9 cellular contexts compared by ENCODE assay signal in the genomic region with DNA sequence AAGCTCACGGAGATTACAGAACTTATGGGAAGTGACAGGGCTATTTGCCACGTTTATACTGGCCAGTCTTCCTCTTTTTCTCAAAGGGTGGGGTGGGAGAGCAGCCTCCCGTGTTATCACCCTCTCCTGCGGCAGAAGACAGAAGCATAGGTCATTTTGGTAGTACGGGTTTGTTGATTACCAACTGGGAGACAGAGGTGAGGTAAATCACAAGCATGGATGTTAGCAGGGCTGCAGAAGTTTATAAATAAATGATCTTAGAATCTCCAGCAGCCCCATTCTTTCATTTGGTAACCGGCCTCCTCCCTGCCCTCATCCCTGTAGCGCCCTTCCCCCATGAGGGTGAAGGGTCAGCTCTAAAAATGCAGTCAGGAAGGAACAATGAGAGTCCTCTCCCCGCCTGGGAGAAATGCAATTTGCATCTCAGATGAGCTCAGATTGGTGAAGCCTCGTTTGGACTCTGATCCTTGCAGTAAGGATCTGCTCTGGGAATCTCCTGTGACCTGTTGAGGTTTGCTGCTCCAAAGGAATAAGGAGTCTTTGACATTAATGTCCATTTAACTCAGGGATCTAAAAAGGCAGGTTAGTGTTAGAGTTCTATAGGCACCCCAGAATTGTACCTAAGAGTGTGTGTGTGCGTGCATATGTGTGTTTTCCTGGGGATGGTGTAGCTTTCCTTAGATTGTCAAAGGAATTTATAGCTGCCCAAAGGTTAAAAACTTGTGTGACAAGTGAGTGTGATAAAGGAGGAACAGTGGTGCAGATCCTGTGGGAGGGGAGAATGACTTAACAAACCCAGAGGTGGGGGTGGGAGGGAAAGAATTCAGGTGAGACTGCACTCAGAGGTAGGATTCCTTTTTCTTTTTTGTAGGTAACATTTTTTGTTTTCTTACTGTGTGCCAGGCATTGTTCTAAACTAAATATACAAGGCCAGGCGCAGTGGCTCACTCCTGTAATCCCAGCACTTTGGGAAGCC. TPM values are rescaled to one million over a fixed set of nuclear protein-coding genes. Genes with fewer than 3 reads are reported as not detected.
DNase-seq lines count a peak whose midpoint lies in the region; ATAC-seq and TF ChIP-seq lines count a peak whose summit lies in the region.
"Had no signal": no experiment of that assay in that cellular context is flagged by ENCODE, and none has a peak within 500 bp of the region (broad histone marks: within the 10 kb centered on the region; RNA-seq: fewer than 3 reads in every experiment).

No MANE protein-coding gene starts in this region.

- H3K27ac ChIP-seq in ectodermal cell (ENCODE audit: insufficient read depth, low read depth, low read length, poor library complexity, severe bottlenecking): peak overlapping the region; percentile 83

- H3K9me3 Mint-ChIP-seq in type B pancreatic cell: peaks cover 4% of the 10 kb centered on the region

- no peaks in the 10 kb centered on the region for H3K9me3 ChIP-seq in ectodermal cell (ENCODE audit: control insufficient read depth, low read length)
- no peaks in the 10 kb centered on the region for H3K9me3 ChIP-seq in T-helper 17 cell (ENCODE audit: control insufficient read depth, low read length, poor library complexity, severe bottlenecking)

- DNase-seq in NCI-H146 (lab: John Stamatoyannopoulos, UW) (peak; percentile 63), NCI-H146 treated with DMSO at 0.1 percent for 48 hours (lab: John Stamatoyannopoulos, UW; ENCODE audit: unreplicated experiment) (no peak), lung microvascular endothelial cell (ENCODE audit: low read depth in 2 of 2) (peak; percentile 33 to 41), type B pancreatic cell (ENCODE audit: extremely low spot score, unreplicated experiment) (no peak), T-helper 17 cell (no peak), NCI-H748 (lab: John Stamatoyannopoulos, UW; ENCODE audit: unreplicated experiment) (no peak), hypothalamus (lab: John Stamatoyannopoulos, UW) (no peak)
- DNase-seq: RPMI8226 had no signal

- no peak for TF ChIP-seq CTCF in type B pancreatic cell (conservative IDR thresholded peaks at IDR 0.05)

- ATAC-seq in T-helper 17 cell: no peak

- no peaks in the 10 kb centered on the region for H3K36me3 ChIP-seq in ectodermal cell (ENCODE audit: control insufficient read depth, insufficient read depth, low read length)

- H3K36me3 Mint-ChIP-seq in type B pancreatic cell (peaks cover 4% of the 10 kb centered on the region), T-helper 17 cell (ENCODE audit: low read depth) (peaks cover 2% of the 10 kb centered on the region)

- H3K4me1 Mint-ChIP-seq in type B pancreatic cell (ENCODE audit: unreplicated experiment) (peaks cover 28% of the 10 kb centered on the region), T-helper 17 cell (peaks cover 5% of the 10 kb centered on the region)

- no peaks in the 10 kb centered on the region for H3K27me3 Mint-ChIP-seq in type B pancreatic cell
- peaks cover 17% of the 10 kb centered on the region for H3K27me3 Mint-ChIP-seq in T-helper 17 cell

- 6 to 8% methylated on average over 11 of the region's 11 CpGs for WGBS in ectodermal cell, 2 experiments

- H3K4me3 Mint-ChIP-seq in type B pancreatic cell (peak overlapping the region; percentile 75), T-helper 17 cell (no peak overlapping the region)

- H3K4me3 ChIP-seq in ectodermal cell (ENCODE audit: insufficient read depth, low read depth, low read length): peak overlapping the region; percentile 16

- H3K27me3 ChIP-seq in ectodermal cell (ENCODE audit: control insufficient read depth, insufficient read depth, low read length, poor library complexity, severe bottlenecking): no peaks in the 10 kb centered on the region

- peaks cover 31% of the 10 kb centered on the region for H3K4me1 ChIP-seq in ectodermal cell (ENCODE audit: control insufficient read depth, insufficient read depth, low read length)

- peak overlapping the region; percentile 95 for H3K27ac Mint-ChIP-seq in type B pancreatic cell
- no peak overlapping the region for H3K27ac Mint-ChIP-seq in T-helper 17 cell

RNA-seq across cellular contexts. Expression of a gene that starts 45.0 kb away (rescaled TPM):
- 229 TPM for polyA plus RNA-seq in ectodermal cell (2013, experiment 1 of 4)
- polyA plus RNA-seq in ectodermal cell (2013, experiment 2 of 4): 268 TPM
- 206 TPM for polyA plus RNA-seq in ectodermal cell (2013, experiment 3 of 4)
- polyA plus RNA-seq in ectodermal cell (2013, experiment 4 of 4): 188 TPM
- total RNA-seq in lung microvascular endothelial cell (37.5 and 47.6 TPM in 2 replicates), type B pancreatic cell (ENCODE audit: low replicate concordance) (154 and 285 TPM in 2 replicates), T-helper 17 cell (10 to 100 TPM; 87.1 to 95.7 TPM)

Comparison
In these comparisons a context has a peak if more than half of its experiments do, and no peak if none do; other contexts are left out.
1. DNase-seq: peak in NCI-H146 (single experiment) and lung microvascular endothelial cell (2 of 2); none in NCI-H146 treated with DMSO at 0.1 percent for 48 hours (single experiment), type B pancreatic cell (single experiment), T-helper 17 cell (0 of 3), NCI-H748 (single experiment) and hypothalamus (0 of 51).